ENCODE assay signal across 26 cellular contexts in the genomic region with DNA sequence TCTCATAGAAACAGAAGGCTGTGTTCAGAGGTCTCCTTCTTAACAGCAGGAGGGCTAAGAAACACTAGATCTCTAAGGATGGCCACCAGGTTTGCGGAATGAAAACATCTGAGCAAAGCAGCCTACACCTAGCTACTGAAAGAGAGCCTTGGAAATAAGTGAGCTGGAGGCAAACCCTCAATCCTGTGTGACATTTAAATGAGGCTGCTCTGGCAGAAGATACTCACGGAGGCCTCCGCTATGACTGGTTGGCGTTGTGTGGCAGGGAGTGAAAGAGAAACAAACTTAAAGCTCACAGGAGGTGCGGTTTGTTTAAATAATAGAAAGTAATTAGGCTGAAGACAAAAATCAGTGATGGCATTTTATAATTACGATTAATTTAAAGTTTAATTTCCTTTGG.
"Had no signal": no experiment of that assay in that cellular context is flagged by ENCODE, and none has a peak within 500 bp of the region (broad histone marks: within the 10 kb centered on the region; RNA-seq: fewer than 3 reads in every experiment).

No MANE protein-coding gene starts in this region.

- H3K9me3 Mint-ChIP-seq: stimulated activated memory B cell treated with anti-CD40 and anti-IgM and Interleukin-4, amounts not matched to agents 10 μg/mL and 1 μg/mL and 100 μg/mL, for 72 hours; stimulated activated naive CD8-positive, alpha-beta T cell treated with anti-CD3 and anti-CD28 coated beads, Interleukin-15, amount 100 ng/mL, for 72 hours; T-helper 1 cell treated with Interleukin-12 subunit alpha and Interleukin-12 subunit beta and Interleukin-4 antibody, amounts not matched to agents 30 μg/mL and 1 μg/mL, for 36 hours had no signal

- H3K27me3 ChIP-seq: gastrocnemius medialis, sigmoid colon, vagina had no signal

- H3K9me3 ChIP-seq: gastrocnemius medialis, sigmoid colon, vagina had no signal

- H3K36me3 Mint-ChIP-seq: activated naive CD8-positive, alpha-beta T cell; naive thymus-derived CD8-positive, alpha-beta T cell; stimulated activated memory B cell treated with anti-CD40 and anti-IgM and Interleukin-4, amounts not matched to agents 10 μg/mL and 1 μg/mL and 100 μg/mL, for 72 hours; type B pancreatic cell had no signal

- H3K4me1 ChIP-seq: gastrocnemius medialis, sigmoid colon, vagina had no signal

- H3K27me3 Mint-ChIP-seq: activated naive CD8-positive, alpha-beta T cell; stimulated activated memory B cell treated with anti-CD40 and anti-IgM and Interleukin-4, amounts not matched to agents 10 μg/mL and 1 μg/mL and 100 μg/mL, for 72 hours had no signal

- H3K4me3 ChIP-seq: gastrocnemius medialis, sigmoid colon, vagina had no signal

- H3K4me1 Mint-ChIP-seq: naive thymus-derived CD8-positive, alpha-beta T cell; stimulated activated memory B cell treated with anti-CD40 and anti-IgM and Interleukin-4, amounts not matched to agents 10 μg/mL and 1 μg/mL and 100 μg/mL, for 72 hours; stimulated activated naive CD8-positive, alpha-beta T cell treated with anti-CD3 and anti-CD28 coated beads, Interleukin-15, amount 100 ng/mL, for 72 hours had no signal

- ATAC-seq: activated CD4-positive, CD25-positive, alpha-beta regulatory T cell treated with anti-CD3 and anti-CD28 coated beads, Interleukin-2, amount 50 U/mL, for 24 hours; gastrocnemius medialis; left cardiac atrium; naive thymus-derived CD8-positive, alpha-beta T cell; stimulated activated memory B cell treated with anti-CD40 and anti-IgM and Interleukin-4, amounts not matched to agents 10 μg/mL and 1 μg/mL and 100 μg/mL, for 72 hours; stimulated activated naive CD8-positive, alpha-beta T cell treated with anti-CD3 and anti-CD28 coated beads, Interleukin-15, amount 100 ng/mL, for 72 hours had no signal

- H3K27ac Mint-ChIP-seq: activated naive CD8-positive, alpha-beta T cell; naive thymus-derived CD8-positive, alpha-beta T cell; stimulated activated memory B cell treated with anti-CD40 and anti-IgM and Interleukin-4, amounts not matched to agents 10 μg/mL and 1 μg/mL and 100 μg/mL, for 72 hours; stimulated activated naive CD8-positive, alpha-beta T cell treated with anti-CD3 and anti-CD28 coated beads, Interleukin-15, amount 100 ng/mL, for 72 hours; T-helper 1 cell treated with Interleukin-12 subunit alpha and Interleukin-12 subunit beta and Interleukin-4 antibody, amounts not matched to agents 30 μg/mL and 1 μg/mL, for 36 hours; type B pancreatic cell had no signal

- H3K4me3 Mint-ChIP-seq: activated naive CD8-positive, alpha-beta T cell; naive thymus-derived CD8-positive, alpha-beta T cell; stimulated activated memory B cell treated with anti-CD40 and anti-IgM and Interleukin-4, amounts not matched to agents 10 μg/mL and 1 μg/mL and 100 μg/mL, for 72 hours; stimulated activated naive CD8-positive, alpha-beta T cell treated with anti-CD3 and anti-CD28 coated beads, Interleukin-15, amount 100 ng/mL, for 72 hours; T-helper 1 cell treated with Interleukin-12 subunit alpha and Interleukin-12 subunit beta and Interleukin-4 antibody, amounts not matched to agents 30 μg/mL and 1 μg/mL, for 36 hours; type B pancreatic cell had no signal

- DNase-seq: activated CD4-positive, alpha-beta T cell treated with anti-CD3 and anti-CD28 coated beads for 48 hours; activated CD4-positive, alpha-beta T cell treated with anti-CD3 and anti-CD28 coated beads, Interleukin-2, amount 50 U/mL, for 48 hours; activated CD8-positive, alpha-beta memory T cell treated with anti-CD3 and anti-CD28 coated beads for 24 hours; activated effector memory CD4-positive, alpha-beta T cell treated with Interleukin-2 at 50 U/mL for 16 hours; activated naive CD4-positive, alpha-beta T cell treated with Interleukin-2 at 50 U/mL for 16 hours; dermis blood vessel endothelial cell; effector CD8-positive, alpha-beta T cell; erythroblast; gastrocnemius medialis; glutamatergic neuron; left cardiac atrium; mammary epithelial cell; naive thymus-derived CD8-positive, alpha-beta T cell; sigmoid colon; small intestine; stimulated activated CD4-positive, alpha-beta T cell treated with anti-CD3 and anti-CD28 coated beads, Interleukin-4, amount 100 ng/mL, for 4 hours; stimulated activated CD8-positive, alpha-beta memory T cell treated with anti-CD3 and anti-CD28 coated beads, Interleukin-4, amount 100 ng/mL, for 48 hours; stimulated activated naive CD8-positive, alpha-beta T cell treated with anti-CD3 and anti-CD28 coated beads, Interleukin-15, amount 100 ng/mL, for 72 hours; T-helper 9 cell had no signal

- H3K27ac ChIP-seq: gastrocnemius medialis, sigmoid colon, vagina, VCaP had no signal

- H3K36me3 ChIP-seq: gastrocnemius medialis, sigmoid colon, vagina had no signal
